In the genomic region with DNA sequence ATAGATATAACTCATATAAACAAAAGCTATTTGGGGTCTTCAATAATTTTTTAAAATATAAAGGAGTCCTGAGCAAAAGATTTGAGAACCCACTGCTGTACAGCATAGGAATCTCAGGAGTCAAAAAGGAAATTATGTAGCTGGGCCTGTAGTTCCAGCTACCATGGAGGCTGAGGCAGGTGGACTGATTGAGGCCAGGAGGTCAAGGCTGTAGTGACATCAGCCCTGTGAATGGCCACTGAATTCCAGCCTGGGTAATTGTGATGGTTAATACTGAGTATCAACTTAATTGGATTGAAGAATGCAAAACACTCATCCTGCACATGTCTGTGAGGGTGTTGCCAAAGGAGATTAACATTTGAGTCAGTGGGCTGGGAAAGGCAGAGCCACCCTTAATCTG, we compare ENCODE assay signal across 29 cellular contexts. TPM values are rescaled to one million over a fixed set of nuclear protein-coding genes. Genes with fewer than 3 reads are reported as not detected.
"Had no signal": no experiment of that assay in that cellular context is flagged by ENCODE, and none has a peak within 500 bp of the region (broad histone marks: within the 10 kb centered on the region; RNA-seq: fewer than 3 reads in every experiment).

No MANE protein-coding gene starts in this region.

- H3K4me1 ChIP-seq: colonic mucosa, gastroesophageal sphincter, neural progenitor cell, prostate gland, right atrium auricular region, tibial nerve, upper lobe of right lung, uterus had no signal

- H3K4me3 ChIP-seq: colonic mucosa, esophagus muscularis mucosa, gastroesophageal sphincter, heart left ventricle, hepatocyte, mucosa of descending colon, neural progenitor cell, prostate gland, right atrium auricular region, thoracic aorta, tibial nerve, upper lobe of right lung, uterus had no signal

- H3K36me3 ChIP-seq: colonic mucosa, neural progenitor cell, prostate gland, right atrium auricular region, thoracic aorta, uterus had no signal

- H3K4me1 Mint-ChIP-seq: mesothelial cell of epicardium, nephron had no signal

- H3K27me3 ChIP-seq: colonic mucosa, esophagus muscularis mucosa, foreskin keratinocyte, gastroesophageal sphincter, heart left ventricle, hepatocyte, neural progenitor cell, right atrium auricular region, tibial nerve, upper lobe of right lung, uterus had no signal

- H3K27ac ChIP-seq: colonic mucosa, esophagus muscularis mucosa, foreskin keratinocyte, gastroesophageal sphincter, heart left ventricle, hepatocyte, neural progenitor cell, prostate gland, right atrium auricular region, thoracic aorta, tibial nerve, upper lobe of right lung, uterus had no signal

- ATAC-seq: foreskin keratinocyte; gastroesophageal sphincter; heart left ventricle; left lobe of liver; mucosa of descending colon; naive thymus-derived CD4-positive, alpha-beta T cell; sciatic nerve; stimulated activated memory B cell treated with anti-CD40 and anti-IgM and Interleukin-4, amounts not matched to agents 10 μg/mL and 1 μg/mL and 100 μg/mL, for 72 hours; upper lobe of right lung had no signal

- H3K9me3 Mint-ChIP-seq: mesothelial cell of epicardium; naive thymus-derived CD4-positive, alpha-beta T cell; nephron; stimulated activated memory B cell treated with anti-CD40 and anti-IgM and Interleukin-4, amounts not matched to agents 10 μg/mL and 1 μg/mL and 100 μg/mL, for 72 hours; stimulated activated naive CD8-positive, alpha-beta T cell treated with anti-CD3 and anti-CD28 coated beads, Interleukin-15, Interleukin-2, amounts not matched to agents 100 ng/mL and 50 ng/mL, for 24 hours had no signal

- H3K9me3 ChIP-seq: colonic mucosa, esophagus muscularis mucosa, gastroesophageal sphincter, heart left ventricle, mucosa of descending colon, prostate gland, right atrium auricular region, thoracic aorta, tibial nerve, upper lobe of right lung, uterus had no signal

- H3K27ac Mint-ChIP-seq: nephron; neural progenitor cell; stimulated activated memory B cell treated with anti-CD40 and anti-IgM and Interleukin-4, amounts not matched to agents 10 μg/mL and 1 μg/mL and 100 μg/mL, for 72 hours had no signal

- DNase-seq: colonic mucosa; dermis blood vessel endothelial cell; effector memory CD4-positive, alpha-beta T cell; foreskin keratinocyte; heart left ventricle; kidney; mesenchymal stem cell; mucosa of descending colon; naive thymus-derived CD4-positive, alpha-beta T cell; stimulated activated CD4-positive, alpha-beta T cell treated with anti-CD3 and anti-CD28 coated beads, Interleukin-2, amount 100 ng/mL, for 24 hours; stimulated activated CD4-positive, alpha-beta T cell treated with anti-CD3 and anti-CD28 coated beads, Interleukin-4, amount 100 ng/mL, for 24 hours; upper lobe of right lung; uterus had no signal

- H3K27me3 Mint-ChIP-seq: naive thymus-derived CD4-positive, alpha-beta T cell; stimulated activated memory B cell treated with anti-CD40 and anti-IgM and Interleukin-4, amounts not matched to agents 10 μg/mL and 1 μg/mL and 100 μg/mL, for 72 hours; stimulated activated naive CD8-positive, alpha-beta T cell treated with anti-CD3 and anti-CD28 coated beads, Interleukin-15, Interleukin-2, amounts not matched to agents 100 ng/mL and 50 ng/mL, for 24 hours had no signal

- H3K9ac ChIP-seq: neural progenitor cell had no signal

- H2AFZ ChIP-seq: hepatocyte, neural progenitor cell had no signal

- FAIRE-seq: endothelial cell of umbilical vein, kidney had no signal

- H3K4me3 Mint-ChIP-seq: mesothelial cell of epicardium; naive thymus-derived CD4-positive, alpha-beta T cell; nephron; neural progenitor cell; stimulated activated memory B cell treated with anti-CD40 and anti-IgM and Interleukin-4, amounts not matched to agents 10 μg/mL and 1 μg/mL and 100 μg/mL, for 72 hours; stimulated activated naive CD8-positive, alpha-beta T cell treated with anti-CD3 and anti-CD28 coated beads, Interleukin-15, Interleukin-2, amounts not matched to agents 100 ng/mL and 50 ng/mL, for 24 hours had no signal

- H3K4me2 ChIP-seq: hepatocyte, neural progenitor cell had no signal

RNA-seq across cellular contexts. Expression of a gene that starts 52.8 kb away (rescaled TPM):
- total RNA-seq: dermis blood vessel endothelial cell, endothelial cell of umbilical vein, epithelial cell of proximal tubule, uterus had no signal
- polyA plus RNA-seq: naive thymus-derived CD4-positive, alpha-beta T cell had no signal
